In genomic region chr14:74347795-74348100, GRCh38 we compare ENCODE assay signal across 20 cellular contexts. TPM values are rescaled to one million over a fixed set of nuclear protein-coding genes. Genes with fewer than 3 reads are reported as not detected.
"Had no signal": no experiment of that assay in that cellular context is flagged by ENCODE, and none has a peak within 500 bp of the region (broad histone marks: within the 10 kb centered on the region; RNA-seq: fewer than 3 reads in every experiment).

No MANE protein-coding gene starts in this region.

- H3K36me3 ChIP-seq: upper lobe of left lung had no signal

- FAIRE-seq: frontal cortex, TTC549 had no signal

- H3K27me3 ChIP-seq: upper lobe of left lung had no signal

- H3K9me3 ChIP-seq: upper lobe of left lung had no signal

- ATAC-seq: left ventricle myocardium superior; natural killer cell treated with Interleukin-12 subunit alpha and Interleukin-12 subunit beta and Interleukin-15 and Interleukin-18, amount 100 ng/mL, for 72 hours; right cardiac atrium had no signal

- H3K4me3 ChIP-seq: skin epidermis, upper lobe of left lung had no signal

- DNase-seq: activated B cell treated with CpG ODN at 0.5 μM for 24 hours; activated CD4-positive, alpha-beta T cell treated with anti-CD3 and anti-CD28 coated beads, Interleukin-2, amount 10 ng/mL, durations not matched to agents 24 days and 14 days; activated CD8-positive, alpha-beta memory T cell treated with anti-CD3 and anti-CD28 coated beads, Interleukin-2, amount 50 U/mL, for 48 hours; activated gamma-delta T cell treated with Interleukin-2 at 50 U/mL for 16 hours; activated naive CD8-positive, alpha-beta T cell treated with anti-CD3 and anti-CD28 coated beads, Interleukin-2, amount 10 ng/mL, durations not matched to agents 7 days and 5 days; central memory CD4-positive, alpha-beta T cell; effector memory CD4-positive, alpha-beta T cell; head of caudate nucleus; kidney glomerular epithelial cell; left ventricle myocardium superior; occipital lobe; right cardiac atrium; upper lobe of left lung had no signal

- H3K27ac ChIP-seq: epithelial cell of prostate, skin epidermis, upper lobe of left lung had no signal

- H3K4me1 ChIP-seq: upper lobe of left lung had no signal

RNA-seq across cellular contexts. Expression of gene VRTN, which starts 0.5 kb away (rescaled TPM):
- total RNA-seq: activated B cell treated with CpG ODN at 0.5 μM for 24 hours; activated CD4-positive, alpha-beta T cell treated with anti-CD3 and anti-CD28 coated beads, Interleukin-2, amount 10 ng/mL, durations not matched to agents 24 days and 14 days; activated naive CD8-positive, alpha-beta T cell treated with anti-CD3 and anti-CD28 coated beads, Interleukin-2, amount 10 ng/mL, durations not matched to agents 7 days and 5 days; frontal cortex; left ventricle myocardium superior; natural killer cell treated with Interleukin-12 subunit alpha and Interleukin-12 subunit beta and Interleukin-15 and Interleukin-18, amount 100 ng/mL, for 72 hours; occipital lobe; right cardiac atrium; T-helper 2 cell treated with Interferon-gamma antibody and Interleukin-4, amounts not matched to agents 100 ng/mL and 5 ng/mL, for 36 hours; temporal lobe had no signal
- polyA plus RNA-seq: right cardiac atrium had no signal
